In genomic region chr15:36403351-36403750, GRCh38 we compare ENCODE assay signal across 25 cellular contexts.
"Had no signal": no experiment of that assay in that cellular context is flagged by ENCODE, and none has a peak within 500 bp of the region (broad histone marks: within the 10 kb centered on the region; RNA-seq: fewer than 3 reads in every experiment).

No MANE protein-coding gene starts in this region.

- H3K36me3 Mint-ChIP-seq: activated CD4-positive, alpha-beta memory T cell treated with anti-CD3 and anti-CD28 coated beads for 36 hours; activated naive CD4-positive, alpha-beta T cell treated with anti-CD3 and anti-CD28 coated beads, Interleukin-2, amount 10 ng/mL, durations not matched to agents 7 days and 5 days; naive thymus-derived CD4-positive, alpha-beta T cell; stimulated activated effector memory CD8-positive, alpha-beta T cell treated with anti-CD3 and anti-CD28 coated beads, Interleukin-12 subunit alpha, Interleukin-12 subunit beta, amount 100 ng/mL, for 72 hours had no signal

- H3K27me3 Mint-ChIP-seq: activated CD4-positive, alpha-beta memory T cell treated with anti-CD3 and anti-CD28 coated beads for 36 hours; activated CD4-positive, alpha-beta T cell treated with anti-CD3 and anti-CD28 coated beads, Interleukin-2, amount 10 ng/mL, durations not matched to agents 24 days and 14 days; activated naive CD4-positive, alpha-beta T cell treated with anti-CD3 and anti-CD28 coated beads, Interleukin-2, amount 10 ng/mL, durations not matched to agents 7 days and 5 days; stimulated activated naive CD8-positive, alpha-beta T cell treated with anti-CD3 and anti-CD28 coated beads, Interleukin-15, Interleukin-2, amounts not matched to agents 100 ng/mL and 50 ng/mL, for 24 hours had no signal

- H3K4me3 ChIP-seq: heart left ventricle, right lobe of liver, thoracic aorta had no signal

- H3K27ac ChIP-seq: foreskin keratinocyte, heart left ventricle, right lobe of liver, thoracic aorta, VCaP had no signal

- H3K27me3 ChIP-seq: foreskin keratinocyte, heart left ventricle, right lobe of liver had no signal

- H3K4me3 Mint-ChIP-seq: activated CD4-positive, alpha-beta memory T cell treated with anti-CD3 and anti-CD28 coated beads for 36 hours; activated CD4-positive, alpha-beta T cell treated with anti-CD3 and anti-CD28 coated beads, Interleukin-2, amount 10 ng/mL, durations not matched to agents 24 days and 14 days; activated naive CD4-positive, alpha-beta T cell treated with anti-CD3 and anti-CD28 coated beads, Interleukin-2, amount 10 ng/mL, durations not matched to agents 7 days and 5 days; naive thymus-derived CD4-positive, alpha-beta T cell; stimulated activated effector memory CD8-positive, alpha-beta T cell treated with anti-CD3 and anti-CD28 coated beads, Interleukin-12 subunit alpha, Interleukin-12 subunit beta, amount 100 ng/mL, for 72 hours; stimulated activated naive CD8-positive, alpha-beta T cell treated with anti-CD3 and anti-CD28 coated beads, Interleukin-15, Interleukin-2, amounts not matched to agents 100 ng/mL and 50 ng/mL, for 24 hours; T-helper 2 cell treated with Interferon-gamma antibody and Interleukin-4, amounts not matched to agents 5 μg/mL and 100 μg/mL, for 36 hours had no signal

- H3K27ac Mint-ChIP-seq: activated CD4-positive, alpha-beta memory T cell treated with anti-CD3 and anti-CD28 coated beads for 36 hours; activated CD4-positive, alpha-beta T cell treated with anti-CD3 and anti-CD28 coated beads, Interleukin-2, amount 10 ng/mL, durations not matched to agents 24 days and 14 days; activated naive CD4-positive, alpha-beta T cell treated with anti-CD3 and anti-CD28 coated beads, Interleukin-2, amount 10 ng/mL, durations not matched to agents 7 days and 5 days; naive thymus-derived CD4-positive, alpha-beta T cell; stimulated activated effector memory CD8-positive, alpha-beta T cell treated with anti-CD3 and anti-CD28 coated beads, Interleukin-12 subunit alpha, Interleukin-12 subunit beta, amount 100 ng/mL, for 72 hours; stimulated activated naive CD8-positive, alpha-beta T cell treated with anti-CD3 and anti-CD28 coated beads, Interleukin-15, Interleukin-2, amounts not matched to agents 100 ng/mL and 50 ng/mL, for 24 hours; T-helper 2 cell treated with Interferon-gamma antibody and Interleukin-4, amounts not matched to agents 5 μg/mL and 100 μg/mL, for 36 hours had no signal

- H3K4me1 Mint-ChIP-seq: activated CD4-positive, alpha-beta T cell treated with anti-CD3 and anti-CD28 coated beads, Interleukin-2, amount 10 ng/mL, durations not matched to agents 24 days and 14 days; activated naive CD4-positive, alpha-beta T cell treated with anti-CD3 and anti-CD28 coated beads, Interleukin-2, amount 10 ng/mL, durations not matched to agents 7 days and 5 days; naive thymus-derived CD4-positive, alpha-beta T cell; stimulated activated effector memory CD8-positive, alpha-beta T cell treated with anti-CD3 and anti-CD28 coated beads, Interleukin-12 subunit alpha, Interleukin-12 subunit beta, amount 100 ng/mL, for 72 hours had no signal

- H3K9me3 ChIP-seq: heart left ventricle, right lobe of liver, thoracic aorta had no signal

- H3K4me1 ChIP-seq: foreskin keratinocyte, heart left ventricle, right lobe of liver had no signal

- ATAC-seq: esophagus mucosa; foreskin keratinocyte; heart left ventricle; naive thymus-derived CD4-positive, alpha-beta T cell; right lobe of liver; stimulated activated effector memory CD8-positive, alpha-beta T cell treated with anti-CD3 and anti-CD28 coated beads, Interleukin-12 subunit alpha, Interleukin-12 subunit beta, amount 100 ng/mL, for 72 hours had no signal

- H3K9me3 Mint-ChIP-seq: activated CD4-positive, alpha-beta memory T cell treated with anti-CD3 and anti-CD28 coated beads for 36 hours; activated CD4-positive, alpha-beta T cell treated with anti-CD3 and anti-CD28 coated beads, Interleukin-2, amount 10 ng/mL, durations not matched to agents 24 days and 14 days; stimulated activated effector memory CD8-positive, alpha-beta T cell treated with anti-CD3 and anti-CD28 coated beads, Interleukin-12 subunit alpha, Interleukin-12 subunit beta, amount 100 ng/mL, for 72 hours; stimulated activated naive CD8-positive, alpha-beta T cell treated with anti-CD3 and anti-CD28 coated beads, Interleukin-15, Interleukin-2, amounts not matched to agents 100 ng/mL and 50 ng/mL, for 24 hours; T-helper 2 cell treated with Interferon-gamma antibody and Interleukin-4, amounts not matched to agents 5 μg/mL and 100 μg/mL, for 36 hours had no signal

- H3K36me3 ChIP-seq: heart left ventricle, right lobe of liver, thoracic aorta had no signal

- DNase-seq: activated CD4-positive, alpha-beta memory T cell treated with anti-CD3 and anti-CD28 coated beads for 36 hours; activated CD4-positive, alpha-beta T cell treated with anti-CD3 and anti-CD28 coated beads, Interleukin-2, amount 10 ng/mL, durations not matched to agents 24 days and 14 days; activated CD4-positive, CD25-positive, alpha-beta regulatory T cell treated with anti-CD3 and anti-CD28 coated beads, Interleukin-2, amount 50 U/mL, for 72 hours; activated CD8-positive, alpha-beta memory T cell treated with anti-CD3 and anti-CD28 coated beads, Interleukin-2, amount 50 U/mL, for 4 hours; activated gamma-delta T cell; activated naive CD4-positive, alpha-beta T cell treated with anti-CD3 and anti-CD28 coated beads, Interleukin-2, amount 10 ng/mL, durations not matched to agents 7 days and 5 days; activated T-cell treated with anti-CD3 and anti-CD28 coated beads, Interleukin-2, amount 50 U/mL, for 1 hour; amniotic stem cell; caudate nucleus; cortex of kidney; foreskin keratinocyte; heart left ventricle; midbrain; naive thymus-derived CD4-positive, alpha-beta T cell; occipital lobe; right lobe of liver; stimulated activated CD4-positive, alpha-beta T cell treated with anti-CD3 and anti-CD28 coated beads, Interleukin-4, amount 100 ng/mL, for 1 hour; T-helper 1 cell; trophoblast cell had no signal
